Comparison of ENCODE assay signal across 8 cellular contexts in the genomic region with DNA sequence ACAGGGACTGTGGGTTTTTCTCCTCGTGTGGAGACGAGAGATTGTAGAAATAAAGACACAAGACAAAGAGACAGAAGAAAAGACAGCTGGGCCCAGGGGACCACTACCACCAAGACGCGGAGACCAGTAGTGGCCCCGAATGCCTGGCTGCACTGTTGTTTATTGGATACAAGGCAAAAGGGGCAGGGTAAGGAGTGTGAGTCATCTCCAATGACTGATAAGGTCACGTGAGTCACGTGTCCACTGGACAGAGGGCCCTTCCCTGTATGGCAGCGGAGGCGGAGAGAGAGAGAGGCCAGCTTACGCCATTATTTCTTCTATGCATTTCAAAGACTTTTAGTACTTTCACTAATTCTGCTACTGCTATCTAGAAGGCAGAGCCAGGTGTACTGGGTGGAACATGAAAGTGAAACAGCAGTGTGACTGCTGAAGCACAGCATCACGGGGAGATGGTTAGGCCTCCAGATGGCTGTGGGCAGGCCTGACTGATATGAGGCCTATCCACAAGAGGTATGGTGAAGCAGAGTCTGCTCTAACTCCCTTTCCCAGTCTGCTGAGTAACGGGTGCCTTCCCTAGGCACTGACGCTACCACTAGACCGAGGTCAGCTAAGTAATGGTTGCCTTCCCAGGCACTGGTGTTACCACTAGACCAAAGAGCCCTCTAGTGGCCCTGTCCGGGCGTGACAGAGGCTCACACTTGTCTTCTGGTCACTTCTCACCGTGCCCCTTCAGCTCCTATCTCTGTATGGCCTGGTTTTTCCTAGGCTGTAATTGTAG. TPM values are rescaled to one million over a fixed set of nuclear protein-coding genes. Genes with fewer than 3 reads are reported as not detected.
DNase-seq lines count a peak whose midpoint lies in the region; ATAC-seq and TF ChIP-seq lines count a peak whose summit lies in the region.
"Not testable (repeated sequence)": the region's sequence is repeated elsewhere in the genome, so short reads cannot be mapped to it uniquely, and the experiment has no call there.

No MANE protein-coding gene starts in this region.

- in situ Hi-C loops in T47D (cut with HindIII; ENCODE audit: low pct_unique_long_range_greater_than_20kb, low sequenced_read_pairs) = not testable (repeated sequence)

- DNase-seq in CD1c-positive myeloid dendritic cell (ENCODE audit: extremely low spot score) (peak; percentile 35), GM19240 (ENCODE audit: insufficient read length, low spot score) (peak; percentile 28), NCI-H345 (lab: John Stamatoyannopoulos, UW) (peak; percentile 50), T47D (ENCODE audit: low read depth in 1 of 2, low spot score in 1 of 2) (peak; percentile 11 to 75)
- DNase-seq in activated CD4-positive, CD25-positive, alpha-beta regulatory T cell (lab: John Stamatoyannopoulos, UW) = peak; percentile 41 to 75 (median 52)
- DNase-seq in kidney epithelial cell (ENCODE audit: low read depth) = not testable (repeated sequence)
- peak; percentile 76 to 86 for DNase-seq in stimulated activated CD4-positive, alpha-beta T cell treated with anti-CD3 and anti-CD28 coated beads, Interleukin-15, amount 100 ng/mL, for 48 hours (ENCODE audit: low read depth in 2 of 2)

- H3K36me3 ChIP-seq in kidney epithelial cell (ENCODE audit: control insufficient read depth, insufficient read depth, low read length) = not testable (repeated sequence)

- TF ChIP-seq CTCF in kidney epithelial cell (IDR thresholded peaks at IDR 0.05; ENCODE audit: insufficient read depth, low read length, poor library complexity, severe bottlenecking) = peak; percentile 63

- ATAC-seq in HG03139 (IDR thresholded peaks at IDR 0.05; ENCODE audit: unreplicated experiment) = peak; percentile 92

- not testable (repeated sequence) for H3K27me3 ChIP-seq in kidney epithelial cell (ENCODE audit: control insufficient read depth, insufficient read depth, low read length)

- not testable (repeated sequence) for H3K4me3 ChIP-seq in kidney epithelial cell (ENCODE audit: low read depth, low read length)

RNA-seq across cellular contexts. Expression of a gene that starts 5.3 kb away (rescaled TPM):
- 113 and 139 TPM in 2 replicates for total RNA-seq in kidney epithelial cell

RNA-seq across cellular contexts. Expression of a gene that starts 48.1 kb away (rescaled TPM):
- 13.8 and 21.1 TPM in 2 replicates for total RNA-seq in kidney epithelial cell
